In genomic region chr9:34628656-34629491, GRCh38 we compare ENCODE assay signal across 9 cellular contexts. TPM values are rescaled to one million over a fixed set of nuclear protein-coding genes. Genes with fewer than 3 reads are reported as not detected.
A peak's percentile ranks its signal among the peaks of the same experiment; 100 is the strongest.
DNase-seq lines count a peak whose midpoint lies in the region; ATAC-seq, FAIRE-seq and TF ChIP-seq lines count a peak whose summit lies in the region.
"Had no signal": no experiment of that assay in that cellular context is flagged by ENCODE, and none has a peak within 500 bp of the region (broad histone marks: within the 10 kb centered on the region; RNA-seq: fewer than 3 reads in every experiment).

TSS of gene ARID3C (minus strand) at chr9:34629066. CDS start at chr9:34628014, 1,052 bp downstream.

- peaks cover 0 to 4% (median 0%) of the 10 kb centered on the region in 3 donors for H3K4me1 ChIP-seq in pancreas

- no peak for FAIRE-seq in pancreas (lab: Jason Lieb, UNC)

- ATAC-seq in pancreas: peak; percentile 83 to 93 (median 90)
- no peak for ATAC-seq in HG03175 (IDR thresholded peaks at IDR 0.05; ENCODE audit: unreplicated experiment)
- ATAC-seq in HG02642 (IDR thresholded peaks at IDR 0.05; ENCODE audit: poor library complexity, unreplicated experiment): no peak

- H3K9me3 ChIP-seq in pancreas: no peaks in the 10 kb centered on the region

- intact Hi-C loops in pancreas (cut with DNase I): no loop called here

- H3K36me3 ChIP-seq in pancreas: no peaks in the 10 kb centered on the region

- H3K27ac ChIP-seq in pancreas: no peak within 1 kb of the TSS

- H3K4me3 Mint-ChIP-seq in activated T-cell treated with anti-CD3 and anti-CD28 coated beads, Interleukin-2, amount 50 U/mL, for 24 hours: peak within 1 kb of the TSS; percentile 68

- no peaks in the 10 kb centered on the region for H3K36me3 Mint-ChIP-seq in activated T-cell treated with anti-CD3 and anti-CD28 coated beads, Interleukin-2, amount 50 U/mL, for 24 hours (ENCODE audit: low read depth)

- peaks cover 63% of the 10 kb centered on the region for H3K27me3 Mint-ChIP-seq in activated T-cell treated with anti-CD3 and anti-CD28 coated beads, Interleukin-2, amount 50 U/mL, for 24 hours

- H3K9me3 Mint-ChIP-seq in activated T-cell treated with anti-CD3 and anti-CD28 coated beads, Interleukin-2, amount 50 U/mL, for 24 hours: no peaks in the 10 kb centered on the region

- peaks cover 0 to 20% (median 5%) of the 10 kb centered on the region in 4 donors for H3K27me3 ChIP-seq in pancreas

- 1 to 2% methylated on average over 36 to 69 of the region's 69 CpGs for WGBS in pancreas, 2 donors

- DNase-seq in D341Med (ENCODE audit: low spot score): peak; percentile 79
- DNase-seq in LNCaP clone FGC (ENCODE audit: low read depth): no peak
- peak; percentile 68 for DNase-seq in activated T-cell treated with anti-CD3 and anti-CD28 coated beads, Interleukin-2, amount 50 U/mL, for 24 hours
- no peak for DNase-seq in fibroblast of the aortic adventitia (ENCODE audit: low read depth)
- DNase-seq in pancreas: peak in 5 of 6 donors; percentile 44 to 84 (median 68)
- no peak for DNase-seq in SKM-1 (lab: John Stamatoyannopoulos, UW; ENCODE audit: unreplicated experiment)

- 0 out of 2 replicates have a peak, but pooled peaks have one; percentile 17 for TF ChIP-seq CTCF in LNCaP clone FGC (IDR thresholded peaks at IDR 0.05; ENCODE audit: control insufficient read depth, extremely low read depth, insufficient read depth)
- no peak for TF ChIP-seq CTCF in fibroblast of the aortic adventitia (IDR thresholded peaks at IDR 0.05; ENCODE audit: insufficient read depth, low read length)
- TF ChIP-seq CTCF in pancreas (IDR thresholded peaks at IDR 0.05): no peak

- H3K4me3 ChIP-seq in LNCaP clone FGC (ENCODE audit: low read depth, low read length) (peak within 1 kb of the TSS; percentile 42), fibroblast of the aortic adventitia (ENCODE audit: low read depth, low read length) (peak within 1 kb of the TSS; percentile 51), pancreas (peak within 1 kb of the TSS; percentile 7 to 46 (median 30))

- peaks cover 19% of the 10 kb centered on the region for H3K4me1 Mint-ChIP-seq in activated T-cell treated with anti-CD3 and anti-CD28 coated beads, Interleukin-2, amount 50 U/mL, for 24 hours (ENCODE audit: low read depth)

- H3K27ac Mint-ChIP-seq in activated T-cell treated with anti-CD3 and anti-CD28 coated beads, Interleukin-2, amount 50 U/mL, for 24 hours: no peak within 1 kb of the TSS

RNA-seq across cellular contexts. Expression of gene ARID3C, which starts in this region (rescaled TPM):
- total RNA-seq in fibroblast of the aortic adventitia (ENCODE audit: low replicate concordance) (0.09 and 0.74 TPM in 2 replicates), pancreas (not detected)
- polyA plus RNA-seq in pancreas: not detected
- total RNA-seq: HT1080 had no signal

Comparison
In these comparisons a context has a peak if more than half of its experiments do, and no peak if none do; other contexts are left out.
1. Peak in DNase-seq, ATAC-seq and H3K4me3 ChIP-seq in pancreas; RNA of the gene not detected or under 1 TPM.
2. DNase-seq: peak in D341Med (single experiment) and activated T-cell treated with anti-CD3 and anti-CD28 coated beads, Interleukin-2, amount 50 U/mL, for 24 hours (single experiment); none in LNCaP clone FGC (single experiment), fibroblast of the aortic adventitia (single experiment) and SKM-1 (single experiment).
3. Peak in every context shown above with its lines, with median percentiles within 50 percentile points of each other: H3K4me3 ChIP-seq.